ENCODE assay signal across 8 cellular contexts in the genomic region with DNA sequence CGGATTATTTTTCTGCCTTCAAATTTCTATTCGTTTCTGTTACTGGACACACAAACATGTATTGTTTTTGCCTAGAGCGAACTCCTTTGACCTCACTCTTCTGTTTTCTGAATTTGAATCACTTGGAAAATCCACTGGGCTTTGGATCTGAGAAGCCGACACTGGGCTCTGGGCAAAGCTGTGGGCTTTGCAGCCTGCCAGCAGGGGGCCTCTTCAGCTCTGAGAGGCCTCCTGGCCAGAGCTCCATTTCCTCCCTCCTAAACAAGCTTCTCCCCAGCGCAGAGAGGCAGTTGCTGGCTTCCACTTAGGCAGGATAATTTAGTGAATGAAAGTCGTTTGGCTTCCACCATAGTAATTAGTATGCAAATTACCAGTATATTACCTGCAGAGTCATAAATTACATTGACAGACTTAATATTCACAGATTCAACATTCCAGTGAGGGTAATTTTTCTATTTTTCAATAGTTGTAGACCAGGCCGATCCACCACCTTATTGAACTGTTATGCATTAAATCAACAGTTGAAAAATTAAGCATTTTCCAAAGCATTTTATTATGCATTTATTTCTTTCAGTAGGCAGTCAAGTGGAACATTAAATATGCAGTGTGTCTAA.
DNase-seq lines count a peak whose midpoint lies in the region; ATAC-seq and TF ChIP-seq lines count a peak whose summit lies in the region.

No MANE protein-coding gene starts in this region.

- no peak overlapping the region for H3K27ac Mint-ChIP-seq in activated CD4-positive, alpha-beta T cell treated with anti-CD3 and anti-CD28 coated beads, Interleukin-2, amount 10 ng/mL, durations not matched to agents 24 days and 14 days
- H3K27ac Mint-ChIP-seq in effector memory CD8-positive, alpha-beta T cell, result no peak overlapping the region

- H3K4me1 Mint-ChIP-seq in activated CD4-positive, alpha-beta T cell treated with anti-CD3 and anti-CD28 coated beads, Interleukin-2, amount 10 ng/mL, durations not matched to agents 24 days and 14 days, result no peaks in the 10 kb centered on the region
- H3K4me1 Mint-ChIP-seq in effector memory CD8-positive, alpha-beta T cell (ENCODE audit: low read depth in 2 of 2), result peaks cover 0 to 4% of the 10 kb centered on the region in 2 donors

- H3K4me3 Mint-ChIP-seq in activated CD4-positive, alpha-beta T cell treated with anti-CD3 and anti-CD28 coated beads, Interleukin-2, amount 10 ng/mL, durations not matched to agents 24 days and 14 days, result no peak overlapping the region
- no peak overlapping the region for H3K4me3 Mint-ChIP-seq in effector memory CD8-positive, alpha-beta T cell

- CTCF ChIA-PET in GM10248 (lab: Yijun Ruan, JAX), result interaction anchor here (0.8 to 5.3 kb wide), 25 partner anchors 8 to 590 kb away, joined by 3 to 55 read pairs (median 5); a partner anchor contains a TSS

- POLR2A ChIA-PET in GM10248 (lab: Yijun Ruan, JAX), result interaction anchor here (1.1 kb wide), 1 partner anchor 206 kb away, joined by 3 read pairs; no protein-coding TSS in a partner anchor

- H3K36me3 Mint-ChIP-seq in activated CD4-positive, alpha-beta T cell treated with anti-CD3 and anti-CD28 coated beads, Interleukin-2, amount 10 ng/mL, durations not matched to agents 24 days and 14 days (ENCODE audit: low read depth), result no peaks in the 10 kb centered on the region
- no peaks in the 10 kb centered on the region for H3K36me3 Mint-ChIP-seq in effector memory CD8-positive, alpha-beta T cell (ENCODE audit: insufficient read depth)

- H3K27me3 Mint-ChIP-seq in activated CD4-positive, alpha-beta T cell treated with anti-CD3 and anti-CD28 coated beads, Interleukin-2, amount 10 ng/mL, durations not matched to agents 24 days and 14 days, result peaks cover 16% of the 10 kb centered on the region
- peaks cover 16 to 28% of the 10 kb centered on the region in 2 donors for H3K27me3 Mint-ChIP-seq in effector memory CD8-positive, alpha-beta T cell

- H3K9me3 Mint-ChIP-seq in activated CD4-positive, alpha-beta T cell treated with anti-CD3 and anti-CD28 coated beads, Interleukin-2, amount 10 ng/mL, durations not matched to agents 24 days and 14 days, result no peaks in the 10 kb centered on the region
- H3K9me3 Mint-ChIP-seq in effector memory CD8-positive, alpha-beta T cell, result no peaks in the 10 kb centered on the region

- ATAC-seq in HG03095 (IDR thresholded peaks at IDR 0.05; ENCODE audit: unreplicated experiment) (peak; percentile 80), HG02840 (IDR thresholded peaks at IDR 0.05; ENCODE audit: low FRiP score, unreplicated experiment) (no peak)
- ATAC-seq in effector memory CD8-positive, alpha-beta T cell (replicated peaks), result peak; percentile 54

- DNase-seq in GM10248 (ENCODE audit: extremely low spot score) (peak; percentile 63), NCI-H510A (lab: John Stamatoyannopoulos, UW) (peak; percentile 20), lung microvascular endothelial cell (ENCODE audit: low read depth in 2 of 2) (peak; percentile 84 to 88)
- peak; percentile 76 for DNase-seq in activated CD4-positive, alpha-beta T cell treated with anti-CD3 and anti-CD28 coated beads, Interleukin-2, amount 10 ng/mL, durations not matched to agents 24 days and 14 days
- DNase-seq in effector memory CD8-positive, alpha-beta T cell, result peak; percentile 2 to 10 (median 7)
- DNase-seq in stimulated activated CD8-positive, alpha-beta memory T cell treated with anti-CD3 and anti-CD28 coated beads, Interleukin-4, amount 100 ng/mL, for 48 hours, result peak; percentile 54

- TF ChIP-seq CTCF in GM10248 (IDR thresholded peaks at IDR 0.05; ENCODE audit: control extremely low read depth, extremely low read depth, low read depth, missing control alignments), result peak; percentile 71

- intact Hi-C loops in activated CD4-positive, alpha-beta T cell treated with anti-CD3 and anti-CD28 coated beads, Interleukin-2, amount 10 ng/mL, durations not matched to agents 24 days and 14 days (cut with micrococcal nuclease), result loop anchor here (2.0 kb wide), 1 partner anchor 208 kb away; no protein-coding TSS in a partner anchor

Comparison
In these comparisons a context has a peak if more than half of its experiments do, and no peak if none do; other contexts are left out.
1. DNase-seq: peak in every context shown above with its lines; median percentile 86 in lung microvascular endothelial cell; 76 in activated CD4-positive, alpha-beta T cell treated with anti-CD3 and anti-CD28 coated beads, Interleukin-2, amount 10 ng/mL, durations not matched to agents 24 days and 14 days; 63 in GM10248; 54 in stimulated activated CD8-positive, alpha-beta memory T cell treated with anti-CD3 and anti-CD28 coated beads, Interleukin-4, amount 100 ng/mL, for 48 hours; 20 in NCI-H510A; 7 in effector memory CD8-positive, alpha-beta T cell.